ENCODE assay signal across 1 cellular context in the genomic region with DNA sequence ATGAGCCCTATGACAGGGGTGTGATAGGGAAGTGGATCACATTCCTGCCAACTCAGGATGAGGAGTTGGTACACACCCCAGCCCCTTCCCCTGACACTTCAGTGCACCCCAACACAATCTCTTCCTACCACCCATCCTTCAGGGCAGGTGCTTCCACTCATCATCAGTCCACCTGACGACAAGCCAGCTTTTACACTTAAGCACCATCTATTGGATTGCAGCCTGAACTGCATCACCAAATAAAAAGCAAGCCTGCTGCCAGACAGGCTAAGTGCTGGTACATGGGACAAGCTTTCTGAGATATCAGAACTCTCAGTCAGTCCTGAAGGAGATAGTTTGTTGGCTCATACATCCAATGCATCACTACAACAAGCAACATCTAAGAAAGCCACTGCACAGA.
TF ChIP-seq lines count a peak whose summit lies in the region.

No MANE protein-coding gene starts in this region.

TF ChIP-seq in GM23338, 12 proteins besides CTCF, POLR2A, EP300 and RAD21 (continued from another document):
- TF ChIP-seq, protein P1, sequence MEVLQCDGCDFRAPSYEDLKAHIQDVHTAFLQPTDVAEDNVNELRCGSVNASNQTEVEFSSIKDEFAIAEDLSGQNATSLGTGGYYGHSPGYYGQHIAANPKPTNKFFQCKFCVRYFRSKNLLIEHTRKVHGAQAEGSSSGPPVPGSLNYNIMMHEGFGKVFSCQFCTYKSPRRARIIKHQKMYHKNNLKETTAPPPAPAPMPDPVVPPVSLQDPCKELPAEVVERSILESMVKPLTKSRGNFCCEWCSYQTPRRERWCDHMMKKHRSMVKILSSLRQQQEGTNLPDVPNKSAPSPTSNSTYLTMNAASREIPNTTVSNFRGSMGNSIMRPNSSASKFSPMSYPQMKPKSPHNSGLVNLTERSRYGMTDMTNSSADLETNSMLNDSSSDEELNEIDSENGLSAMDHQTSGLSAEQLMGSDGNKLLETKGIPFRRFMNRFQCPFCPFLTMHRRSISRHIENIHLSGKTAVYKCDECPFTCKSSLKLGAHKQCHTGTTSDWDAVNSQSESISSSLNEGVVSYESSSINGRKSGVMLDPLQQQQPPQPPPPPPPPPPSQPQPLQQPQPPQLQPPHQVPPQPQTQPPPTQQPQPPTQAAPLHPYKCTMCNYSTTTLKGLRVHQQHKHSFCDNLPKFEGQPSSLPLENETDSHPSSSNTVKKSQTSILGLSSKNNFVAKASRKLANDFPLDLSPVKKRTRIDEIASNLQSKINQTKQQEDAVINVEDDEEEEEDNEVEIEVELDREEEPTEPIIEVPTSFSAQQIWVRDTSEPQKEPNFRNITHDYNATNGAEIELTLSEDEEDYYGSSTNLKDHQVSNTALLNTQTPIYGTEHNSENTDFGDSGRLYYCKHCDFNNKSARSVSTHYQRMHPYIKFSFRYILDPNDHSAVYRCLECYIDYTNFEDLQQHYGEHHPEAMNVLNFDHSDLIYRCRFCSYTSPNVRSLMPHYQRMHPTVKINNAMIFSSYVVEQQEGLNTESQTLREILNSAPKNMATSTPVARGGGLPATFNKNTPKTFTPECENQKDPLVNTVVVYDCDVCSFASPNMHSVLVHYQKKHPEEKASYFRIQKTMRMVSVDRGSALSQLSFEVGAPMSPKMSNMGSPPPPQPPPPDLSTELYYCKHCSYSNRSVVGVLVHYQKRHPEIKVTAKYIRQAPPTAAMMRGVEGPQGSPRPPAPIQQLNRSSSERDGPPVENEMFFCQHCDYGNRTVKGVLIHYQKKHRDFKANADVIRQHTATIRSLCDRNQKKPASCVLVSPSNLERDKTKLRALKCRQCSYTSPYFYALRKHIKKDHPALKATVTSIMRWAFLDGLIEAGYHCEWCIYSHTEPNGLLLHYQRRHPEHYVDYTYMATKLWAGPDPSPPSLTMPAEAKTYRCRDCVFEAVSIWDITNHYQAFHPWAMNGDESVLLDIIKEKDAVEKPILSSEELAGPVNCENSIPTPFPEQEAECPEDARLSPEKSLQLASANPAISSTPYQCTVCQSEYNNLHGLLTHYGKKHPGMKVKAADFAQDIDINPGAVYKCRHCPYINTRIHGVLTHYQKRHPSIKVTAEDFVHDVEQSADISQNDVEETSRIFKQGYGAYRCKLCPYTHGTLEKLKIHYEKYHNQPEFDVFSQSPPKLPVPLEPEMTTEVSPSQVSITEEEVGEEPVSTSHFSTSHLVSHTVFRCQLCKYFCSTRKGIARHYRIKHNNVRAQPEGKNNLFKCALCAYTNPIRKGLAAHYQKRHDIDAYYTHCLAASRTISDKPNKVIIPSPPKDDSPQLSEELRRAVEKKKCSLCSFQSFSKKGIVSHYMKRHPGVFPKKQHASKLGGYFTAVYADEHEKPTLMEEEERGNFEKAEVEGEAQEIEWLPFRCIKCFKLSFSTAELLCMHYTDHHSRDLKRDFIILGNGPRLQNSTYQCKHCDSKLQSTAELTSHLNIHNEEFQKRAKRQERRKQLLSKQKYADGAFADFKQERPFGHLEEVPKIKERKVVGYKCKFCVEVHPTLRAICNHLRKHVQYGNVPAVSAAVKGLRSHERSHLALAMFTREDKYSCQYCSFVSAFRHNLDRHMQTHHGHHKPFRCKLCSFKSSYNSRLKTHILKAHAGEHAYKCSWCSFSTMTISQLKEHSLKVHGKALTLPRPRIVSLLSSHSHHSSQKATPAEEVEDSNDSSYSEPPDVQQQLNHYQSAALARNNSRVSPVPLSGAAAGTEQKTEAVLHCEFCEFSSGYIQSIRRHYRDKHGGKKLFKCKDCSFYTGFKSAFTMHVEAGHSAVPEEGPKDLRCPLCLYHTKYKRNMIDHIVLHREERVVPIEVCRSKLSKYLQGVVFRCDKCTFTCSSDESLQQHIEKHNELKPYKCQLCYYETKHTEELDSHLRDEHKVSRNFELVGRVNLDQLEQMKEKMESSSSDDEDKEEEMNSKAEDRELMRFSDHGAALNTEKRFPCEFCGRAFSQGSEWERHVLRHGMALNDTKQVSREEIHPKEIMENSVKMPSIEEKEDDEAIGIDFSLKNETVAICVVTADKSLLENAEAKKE (CRISPR knock-in tag; IDR thresholded peaks at IDR 0.05), result no peak
- TF ChIP-seq, protein P2, sequence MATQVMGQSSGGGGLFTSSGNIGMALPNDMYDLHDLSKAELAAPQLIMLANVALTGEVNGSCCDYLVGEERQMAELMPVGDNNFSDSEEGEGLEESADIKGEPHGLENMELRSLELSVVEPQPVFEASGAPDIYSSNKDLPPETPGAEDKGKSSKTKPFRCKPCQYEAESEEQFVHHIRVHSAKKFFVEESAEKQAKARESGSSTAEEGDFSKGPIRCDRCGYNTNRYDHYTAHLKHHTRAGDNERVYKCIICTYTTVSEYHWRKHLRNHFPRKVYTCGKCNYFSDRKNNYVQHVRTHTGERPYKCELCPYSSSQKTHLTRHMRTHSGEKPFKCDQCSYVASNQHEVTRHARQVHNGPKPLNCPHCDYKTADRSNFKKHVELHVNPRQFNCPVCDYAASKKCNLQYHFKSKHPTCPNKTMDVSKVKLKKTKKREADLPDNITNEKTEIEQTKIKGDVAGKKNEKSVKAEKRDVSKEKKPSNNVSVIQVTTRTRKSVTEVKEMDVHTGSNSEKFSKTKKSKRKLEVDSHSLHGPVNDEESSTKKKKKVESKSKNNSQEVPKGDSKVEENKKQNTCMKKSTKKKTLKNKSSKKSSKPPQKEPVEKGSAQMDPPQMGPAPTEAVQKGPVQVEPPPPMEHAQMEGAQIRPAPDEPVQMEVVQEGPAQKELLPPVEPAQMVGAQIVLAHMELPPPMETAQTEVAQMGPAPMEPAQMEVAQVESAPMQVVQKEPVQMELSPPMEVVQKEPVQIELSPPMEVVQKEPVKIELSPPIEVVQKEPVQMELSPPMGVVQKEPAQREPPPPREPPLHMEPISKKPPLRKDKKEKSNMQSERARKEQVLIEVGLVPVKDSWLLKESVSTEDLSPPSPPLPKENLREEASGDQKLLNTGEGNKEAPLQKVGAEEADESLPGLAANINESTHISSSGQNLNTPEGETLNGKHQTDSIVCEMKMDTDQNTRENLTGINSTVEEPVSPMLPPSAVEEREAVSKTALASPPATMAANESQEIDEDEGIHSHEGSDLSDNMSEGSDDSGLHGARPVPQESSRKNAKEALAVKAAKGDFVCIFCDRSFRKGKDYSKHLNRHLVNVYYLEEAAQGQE (IDR thresholded peaks at IDR 0.05; ENCODE audit: unreplicated experiment), result no peak
- TF ChIP-seq ZNF331 (CRISPR knock-in tag; IDR thresholded peaks at IDR 0.05; ENCODE audit: low read depth) (no peak), CREB1 (CRISPR knock-in tag; IDR thresholded peaks at IDR 0.05; ENCODE audit: low read depth) (no peak), JUNB (IDR thresholded peaks at IDR 0.05; ENCODE audit: unreplicated experiment) (no peak), NANOG (IDR thresholded peaks at IDR 0.05; ENCODE audit: borderline replicate concordance) (no peak), STAT1 (IDR thresholded peaks at IDR 0.05; ENCODE audit: unreplicated experiment) (no peak), EZH2 (IDR thresholded peaks at IDR 0.05; ENCODE audit: low read depth, unreplicated experiment) (no peak), POLR2AphosphoS5 (IDR thresholded peaks at IDR 0.05; ENCODE audit: low read depth) (no peak), EZH2phosphoT487 (IDR thresholded peaks at IDR 0.05; ENCODE audit: unreplicated experiment) (no peak)
- TF ChIP-seq, protein P3, sequence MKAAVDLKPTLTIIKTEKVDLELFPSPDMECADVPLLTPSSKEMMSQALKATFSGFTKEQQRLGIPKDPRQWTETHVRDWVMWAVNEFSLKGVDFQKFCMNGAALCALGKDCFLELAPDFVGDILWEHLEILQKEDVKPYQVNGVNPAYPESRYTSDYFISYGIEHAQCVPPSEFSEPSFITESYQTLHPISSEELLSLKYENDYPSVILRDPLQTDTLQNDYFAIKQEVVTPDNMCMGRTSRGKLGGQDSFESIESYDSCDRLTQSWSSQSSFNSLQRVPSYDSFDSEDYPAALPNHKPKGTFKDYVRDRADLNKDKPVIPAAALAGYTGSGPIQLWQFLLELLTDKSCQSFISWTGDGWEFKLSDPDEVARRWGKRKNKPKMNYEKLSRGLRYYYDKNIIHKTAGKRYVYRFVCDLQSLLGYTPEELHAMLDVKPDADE (IDR thresholded peaks at IDR 0.05), result no peak
